Comparison of ENCODE assay signal across 1 cellular context in the genomic region with DNA sequence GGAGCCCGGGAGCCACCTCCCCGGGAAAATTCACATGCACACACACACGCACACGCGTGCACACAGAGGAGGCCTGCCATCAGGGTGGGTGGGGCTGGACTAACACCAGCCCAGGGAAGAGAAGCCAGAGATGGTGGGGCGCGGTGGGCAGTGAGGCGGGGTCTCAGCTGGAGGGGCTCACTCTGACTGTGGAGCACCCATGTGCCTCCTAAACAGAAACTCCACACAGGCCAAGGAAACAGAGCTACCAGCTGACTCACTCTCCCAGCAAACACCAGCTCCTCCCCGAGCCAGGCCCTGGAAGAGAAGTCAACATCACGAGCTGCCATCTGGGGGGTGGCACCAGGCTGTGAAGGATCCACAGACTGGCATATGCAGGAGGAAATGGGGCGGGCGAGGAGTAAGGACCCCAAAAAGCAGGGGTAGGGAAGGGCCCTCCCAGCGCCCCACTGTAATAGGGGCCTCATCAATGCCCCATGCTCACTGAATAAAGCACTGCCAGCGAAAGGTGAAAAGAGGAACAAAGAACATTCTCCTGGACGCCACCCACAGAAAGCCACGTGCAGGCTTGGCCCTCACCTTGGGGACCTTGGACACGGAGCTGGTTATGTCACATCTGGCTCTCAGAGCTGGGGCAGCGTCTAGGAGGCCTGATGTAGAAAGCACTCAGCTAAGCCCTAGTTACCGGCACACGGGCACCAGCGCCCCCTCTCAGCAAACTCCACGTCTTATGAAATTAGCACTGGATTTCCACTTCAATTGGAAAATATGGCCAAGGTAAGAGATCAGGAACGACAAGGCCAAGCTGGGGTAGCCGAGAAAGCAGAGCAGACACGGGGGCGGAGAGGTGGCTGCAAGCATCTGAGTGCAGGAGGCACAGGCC.
TF ChIP-seq lines count a peak whose summit lies in the region.

No MANE protein-coding gene starts in this region.

TF ChIP-seq in HepG2, 621 proteins besides CTCF, POLR2A, EP300 and RAD21 (continued from another document and continues in another):
- TF ChIP-seq, protein P1, sequence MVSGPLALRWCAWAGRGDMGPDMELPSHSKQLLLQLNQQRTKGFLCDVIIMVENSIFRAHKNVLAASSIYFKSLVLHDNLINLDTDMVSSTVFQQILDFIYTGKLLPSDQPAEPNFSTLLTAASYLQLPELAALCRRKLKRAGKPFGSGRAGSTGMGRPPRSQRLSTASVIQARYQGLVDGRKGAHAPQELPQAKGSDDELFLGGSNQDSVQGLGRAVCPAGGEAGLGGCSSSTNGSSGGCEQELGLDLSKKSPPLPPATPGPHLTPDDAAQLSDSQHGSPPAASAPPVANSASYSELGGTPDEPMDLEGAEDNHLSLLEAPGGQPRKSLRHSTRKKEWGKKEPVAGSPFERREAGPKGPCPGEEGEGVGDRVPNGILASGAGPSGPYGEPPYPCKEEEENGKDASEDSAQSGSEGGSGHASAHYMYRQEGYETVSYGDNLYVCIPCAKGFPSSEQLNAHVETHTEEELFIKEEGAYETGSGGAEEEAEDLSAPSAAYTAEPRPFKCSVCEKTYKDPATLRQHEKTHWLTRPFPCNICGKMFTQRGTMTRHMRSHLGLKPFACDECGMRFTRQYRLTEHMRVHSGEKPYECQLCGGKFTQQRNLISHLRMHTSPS (CRISPR knock-in tag; IDR thresholded peaks at IDR 0.05; ENCODE audit: low read depth), result peak; percentile 82
- TF ChIP-seq ZNF160 (CRISPR knock-in tag; IDR thresholded peaks at IDR 0.05) (no peak), ZNF780A (CRISPR knock-in tag; IDR thresholded peaks at IDR 0.05) (no peak), NR2F1 (CRISPR knock-in tag; IDR thresholded peaks at IDR 0.05) (no peak), ZNF713 (CRISPR knock-in tag; IDR thresholded peaks at IDR 0.05) (no peak), ZMYM3 (CRISPR knock-in tag; IDR thresholded peaks at IDR 0.05) (peak; percentile 15; the same call in 1 of the 2 replicates), REPIN1 (CRISPR knock-in tag; IDR thresholded peaks at IDR 0.05; ENCODE audit: borderline replicate concordance, low read depth) (peak; percentile 56; the same call in 1 of the 2 replicates), ZBTB8A (CRISPR knock-in tag; IDR thresholded peaks at IDR 0.05; ENCODE audit: borderline replicate concordance, low read depth) (no peak), ZNF225 (CRISPR knock-in tag; IDR thresholded peaks at IDR 0.05) (no peak), RELA (CRISPR knock-in tag; IDR thresholded peaks at IDR 0.05) (no peak), ETV6 (CRISPR knock-in tag; conservative IDR thresholded peaks at IDR 0.05) (no peak), ELF3 (CRISPR knock-in tag; IDR thresholded peaks at IDR 0.05) (peak; percentile 31; the same call in 1 of the 2 replicates), PRMT3 (CRISPR knock-in tag; IDR thresholded peaks at IDR 0.05; ENCODE audit: borderline replicate concordance, low read depth) (no peak), ZNF337 (CRISPR knock-in tag; IDR thresholded peaks at IDR 0.05; ENCODE audit: borderline replicate concordance, low read depth) (no peak), ASH2L (IDR thresholded peaks at IDR 0.05; ENCODE audit: insufficient read length, low read depth, low read length) (no peak), GATAD2A (CRISPR knock-in tag; IDR thresholded peaks at IDR 0.05) (peak; percentile 63; the same call in 1 of the 2 replicates), MTF1 (CRISPR knock-in tag; IDR thresholded peaks at IDR 0.05) (no peak), CCAR2 (optimal IDR thresholded peaks at IDR 0.05; ENCODE audit: low read depth, low read length) (no peak), EZH2 (conservative IDR thresholded peaks at IDR 0.05; ENCODE audit: low read depth, low read length) (no peak), JUND (CRISPR knock-in tag; IDR thresholded peaks at IDR 0.05) (no peak), TCF12 (IDR thresholded peaks at IDR 0.05) (no peak), TCF12 (CRISPR knock-in tag; IDR thresholded peaks at IDR 0.05) (no peak), TBX2 (CRISPR knock-in tag; IDR thresholded peaks at IDR 0.05; ENCODE audit: borderline replicate concordance) (peak; percentile 38; the same call in 1 of the 2 replicates), ATRX (CRISPR knock-in tag; IDR thresholded peaks at IDR 0.05; ENCODE audit: borderline replicate concordance) (no peak), BHLHE40 (IDR thresholded peaks at IDR 0.05; ENCODE audit: low read length) (peak; percentile 52), GTF3A (CRISPR knock-in tag; conservative IDR thresholded peaks at IDR 0.05) (no peak), PAX8 (CRISPR knock-in tag; IDR thresholded peaks at IDR 0.05; ENCODE audit: borderline replicate concordance) (no peak), ZBTB7B (CRISPR knock-in tag; IDR thresholded peaks at IDR 0.05) (no peak)
- TF ChIP-seq, protein P2, sequence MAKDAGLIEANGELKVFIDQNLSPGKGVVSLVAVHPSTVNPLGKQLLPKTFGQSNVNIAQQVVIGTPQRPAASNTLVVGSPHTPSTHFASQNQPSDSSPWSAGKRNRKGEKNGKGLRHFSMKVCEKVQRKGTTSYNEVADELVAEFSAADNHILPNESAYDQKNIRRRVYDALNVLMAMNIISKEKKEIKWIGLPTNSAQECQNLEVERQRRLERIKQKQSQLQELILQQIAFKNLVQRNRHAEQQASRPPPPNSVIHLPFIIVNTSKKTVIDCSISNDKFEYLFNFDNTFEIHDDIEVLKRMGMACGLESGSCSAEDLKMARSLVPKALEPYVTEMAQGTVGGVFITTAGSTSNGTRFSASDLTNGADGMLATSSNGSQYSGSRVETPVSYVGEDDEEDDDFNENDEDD (CRISPR knock-in tag; IDR thresholded peaks at IDR 0.05; ENCODE audit: borderline replicate concordance), result peak; percentile 51; the same call in 1 of the 2 replicates
- TF ChIP-seq, protein P3, sequence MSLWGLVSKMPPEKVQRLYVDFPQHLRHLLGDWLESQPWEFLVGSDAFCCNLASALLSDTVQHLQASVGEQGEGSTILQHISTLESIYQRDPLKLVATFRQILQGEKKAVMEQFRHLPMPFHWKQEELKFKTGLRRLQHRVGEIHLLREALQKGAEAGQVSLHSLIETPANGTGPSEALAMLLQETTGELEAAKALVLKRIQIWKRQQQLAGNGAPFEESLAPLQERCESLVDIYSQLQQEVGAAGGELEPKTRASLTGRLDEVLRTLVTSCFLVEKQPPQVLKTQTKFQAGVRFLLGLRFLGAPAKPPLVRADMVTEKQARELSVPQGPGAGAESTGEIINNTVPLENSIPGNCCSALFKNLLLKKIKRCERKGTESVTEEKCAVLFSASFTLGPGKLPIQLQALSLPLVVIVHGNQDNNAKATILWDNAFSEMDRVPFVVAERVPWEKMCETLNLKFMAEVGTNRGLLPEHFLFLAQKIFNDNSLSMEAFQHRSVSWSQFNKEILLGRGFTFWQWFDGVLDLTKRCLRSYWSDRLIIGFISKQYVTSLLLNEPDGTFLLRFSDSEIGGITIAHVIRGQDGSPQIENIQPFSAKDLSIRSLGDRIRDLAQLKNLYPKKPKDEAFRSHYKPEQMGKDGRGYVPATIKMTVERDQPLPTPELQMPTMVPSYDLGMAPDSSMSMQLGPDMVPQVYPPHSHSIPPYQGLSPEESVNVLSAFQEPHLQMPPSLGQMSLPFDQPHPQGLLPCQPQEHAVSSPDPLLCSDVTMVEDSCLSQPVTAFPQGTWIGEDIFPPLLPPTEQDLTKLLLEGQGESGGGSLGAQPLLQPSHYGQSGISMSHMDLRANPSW (CRISPR knock-in tag; IDR thresholded peaks at IDR 0.05; ENCODE audit: borderline replicate concordance), result no peak
- TF ChIP-seq, protein P4, sequence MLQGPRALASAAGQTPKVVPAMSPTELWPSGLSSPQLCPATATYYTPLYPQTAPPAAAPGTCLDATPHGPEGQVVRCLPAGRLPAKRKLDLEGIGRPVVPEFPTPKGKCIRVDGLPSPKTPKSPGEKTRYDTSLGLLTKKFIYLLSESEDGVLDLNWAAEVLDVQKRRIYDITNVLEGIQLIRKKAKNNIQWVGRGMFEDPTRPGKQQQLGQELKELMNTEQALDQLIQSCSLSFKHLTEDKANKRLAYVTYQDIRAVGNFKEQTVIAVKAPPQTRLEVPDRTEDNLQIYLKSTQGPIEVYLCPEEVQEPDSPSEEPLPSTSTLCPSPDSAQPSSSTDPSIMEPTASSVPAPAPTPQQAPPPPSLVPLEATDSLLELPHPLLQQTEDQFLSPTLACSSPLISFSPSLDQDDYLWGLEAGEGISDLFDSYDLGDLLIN (CRISPR knock-in tag; IDR thresholded peaks at IDR 0.05; ENCODE audit: borderline replicate concordance), result no peak
- TF ChIP-seq, protein P5, sequence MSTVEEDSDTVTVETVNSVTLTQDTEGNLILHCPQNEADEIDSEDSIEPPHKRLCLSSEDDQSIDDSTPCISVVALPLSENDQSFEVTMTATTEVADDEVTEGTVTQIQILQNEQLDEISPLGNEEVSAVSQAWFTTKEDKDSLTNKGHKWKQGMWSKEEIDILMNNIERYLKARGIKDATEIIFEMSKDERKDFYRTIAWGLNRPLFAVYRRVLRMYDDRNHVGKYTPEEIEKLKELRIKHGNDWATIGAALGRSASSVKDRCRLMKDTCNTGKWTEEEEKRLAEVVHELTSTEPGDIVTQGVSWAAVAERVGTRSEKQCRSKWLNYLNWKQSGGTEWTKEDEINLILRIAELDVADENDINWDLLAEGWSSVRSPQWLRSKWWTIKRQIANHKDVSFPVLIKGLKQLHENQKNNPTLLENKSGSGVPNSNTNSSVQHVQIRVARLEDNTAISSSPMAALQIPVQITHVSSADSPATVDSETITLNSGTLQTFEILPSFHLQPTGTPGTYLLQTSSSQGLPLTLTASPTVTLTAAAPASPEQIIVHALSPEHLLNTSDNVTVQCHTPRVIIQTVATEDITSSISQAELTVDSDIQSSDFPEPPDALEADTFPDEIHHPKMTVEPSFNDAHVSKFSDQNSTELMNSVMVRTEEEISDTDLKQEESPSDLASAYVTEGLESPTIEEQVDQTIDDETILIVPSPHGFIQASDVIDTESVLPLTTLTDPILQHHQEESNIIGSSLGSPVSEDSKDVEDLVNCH (CRISPR knock-in tag; IDR thresholded peaks at IDR 0.05), result no peak
- TF ChIP-seq, protein P6, sequence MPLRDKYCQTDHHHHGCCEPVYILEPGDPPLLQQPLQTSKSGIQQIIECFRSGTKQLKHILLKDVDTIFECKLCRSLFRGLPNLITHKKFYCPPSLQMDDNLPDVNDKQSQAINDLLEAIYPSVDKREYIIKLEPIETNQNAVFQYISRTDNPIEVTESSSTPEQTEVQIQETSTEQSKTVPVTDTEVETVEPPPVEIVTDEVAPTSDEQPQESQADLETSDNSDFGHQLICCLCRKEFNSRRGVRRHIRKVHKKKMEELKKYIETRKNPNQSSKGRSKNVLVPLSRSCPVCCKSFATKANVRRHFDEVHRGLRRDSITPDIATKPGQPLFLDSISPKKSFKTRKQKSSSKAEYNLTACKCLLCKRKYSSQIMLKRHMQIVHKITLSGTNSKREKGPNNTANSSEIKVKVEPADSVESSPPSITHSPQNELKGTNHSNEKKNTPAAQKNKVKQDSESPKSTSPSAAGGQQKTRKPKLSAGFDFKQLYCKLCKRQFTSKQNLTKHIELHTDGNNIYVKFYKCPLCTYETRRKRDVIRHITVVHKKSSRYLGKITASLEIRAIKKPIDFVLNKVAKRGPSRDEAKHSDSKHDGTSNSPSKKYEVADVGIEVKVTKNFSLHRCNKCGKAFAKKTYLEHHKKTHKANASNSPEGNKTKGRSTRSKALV (CRISPR knock-in tag; IDR thresholded peaks at IDR 0.05), result no peak
- TF ChIP-seq, protein P7, sequence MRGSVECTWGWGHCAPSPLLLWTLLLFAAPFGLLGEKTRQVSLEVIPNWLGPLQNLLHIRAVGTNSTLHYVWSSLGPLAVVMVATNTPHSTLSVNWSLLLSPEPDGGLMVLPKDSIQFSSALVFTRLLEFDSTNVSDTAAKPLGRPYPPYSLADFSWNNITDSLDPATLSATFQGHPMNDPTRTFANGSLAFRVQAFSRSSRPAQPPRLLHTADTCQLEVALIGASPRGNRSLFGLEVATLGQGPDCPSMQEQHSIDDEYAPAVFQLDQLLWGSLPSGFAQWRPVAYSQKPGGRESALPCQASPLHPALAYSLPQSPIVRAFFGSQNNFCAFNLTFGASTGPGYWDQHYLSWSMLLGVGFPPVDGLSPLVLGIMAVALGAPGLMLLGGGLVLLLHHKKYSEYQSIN (CRISPR knock-in tag; IDR thresholded peaks at IDR 0.05; ENCODE audit: borderline replicate concordance), result no peak
- TF ChIP-seq, protein P8, sequence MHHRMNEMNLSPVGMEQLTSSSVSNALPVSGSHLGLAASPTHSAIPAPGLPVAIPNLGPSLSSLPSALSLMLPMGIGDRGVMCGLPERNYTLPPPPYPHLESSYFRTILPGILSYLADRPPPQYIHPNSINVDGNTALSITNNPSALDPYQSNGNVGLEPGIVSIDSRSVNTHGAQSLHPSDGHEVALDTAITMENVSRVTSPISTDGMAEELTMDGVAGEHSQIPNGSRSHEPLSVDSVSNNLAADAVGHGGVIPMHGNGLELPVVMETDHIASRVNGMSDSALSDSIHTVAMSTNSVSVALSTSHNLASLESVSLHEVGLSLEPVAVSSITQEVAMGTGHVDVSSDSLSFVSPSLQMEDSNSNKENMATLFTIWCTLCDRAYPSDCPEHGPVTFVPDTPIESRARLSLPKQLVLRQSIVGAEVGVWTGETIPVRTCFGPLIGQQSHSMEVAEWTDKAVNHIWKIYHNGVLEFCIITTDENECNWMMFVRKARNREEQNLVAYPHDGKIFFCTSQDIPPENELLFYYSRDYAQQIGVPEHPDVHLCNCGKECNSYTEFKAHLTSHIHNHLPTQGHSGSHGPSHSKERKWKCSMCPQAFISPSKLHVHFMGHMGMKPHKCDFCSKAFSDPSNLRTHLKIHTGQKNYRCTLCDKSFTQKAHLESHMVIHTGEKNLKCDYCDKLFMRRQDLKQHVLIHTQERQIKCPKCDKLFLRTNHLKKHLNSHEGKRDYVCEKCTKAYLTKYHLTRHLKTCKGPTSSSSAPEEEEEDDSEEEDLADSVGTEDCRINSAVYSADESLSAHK (CRISPR knock-in tag; IDR thresholded peaks at IDR 0.05; ENCODE audit: borderline replicate concordance), result no peak
- TF ChIP-seq, protein P9, sequence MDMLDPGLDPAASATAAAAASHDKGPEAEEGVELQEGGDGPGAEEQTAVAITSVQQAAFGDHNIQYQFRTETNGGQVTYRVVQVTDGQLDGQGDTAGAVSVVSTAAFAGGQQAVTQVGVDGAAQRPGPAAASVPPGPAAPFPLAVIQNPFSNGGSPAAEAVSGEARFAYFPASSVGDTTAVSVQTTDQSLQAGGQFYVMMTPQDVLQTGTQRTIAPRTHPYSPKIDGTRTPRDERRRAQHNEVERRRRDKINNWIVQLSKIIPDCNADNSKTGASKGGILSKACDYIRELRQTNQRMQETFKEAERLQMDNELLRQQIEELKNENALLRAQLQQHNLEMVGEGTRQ (IDR thresholded peaks at IDR 0.05; ENCODE audit: low read depth, low read length), result no peak
- TF ChIP-seq, protein P9 (CRISPR knock-in tag; IDR thresholded peaks at IDR 0.05; ENCODE audit: borderline replicate concordance), result peak; percentile 36; the same call in 1 of the 2 replicates
